1 cellular context compared by ENCODE assay signal in genomic region chr17:21126645-21127507, GRCh38.
TF ChIP-seq lines count a peak whose summit lies in the region.

A gene with protein sequence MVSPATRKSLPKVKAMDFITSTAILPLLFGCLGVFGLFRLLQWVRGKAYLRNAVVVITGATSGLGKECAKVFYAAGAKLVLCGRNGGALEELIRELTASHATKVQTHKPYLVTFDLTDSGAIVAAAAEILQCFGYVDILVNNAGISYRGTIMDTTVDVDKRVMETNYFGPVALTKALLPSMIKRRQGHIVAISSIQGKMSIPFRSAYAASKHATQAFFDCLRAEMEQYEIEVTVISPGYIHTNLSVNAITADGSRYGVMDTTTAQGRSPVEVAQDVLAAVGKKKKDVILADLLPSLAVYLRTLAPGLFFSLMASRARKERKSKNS (plus strand): TSS chr17:21126964. CDS start chr17:21126972, 8 bp downstream.

TF ChIP-seq in HEK293, 187 proteins besides CTCF, POLR2A, EP300 and RAD21 (continued from another document):
- TF ChIP-seq ZNF629 (tag by site-specific recombination; IDR thresholded peaks at IDR 0.05): 0 out of 2 replicates have a peak, but pooled peaks have one; percentile 20
